In genomic region chr7:2863461-2864066, GRCh38 we compare ENCODE assay signal across 1 cellular context.
TF ChIP-seq lines count a peak whose summit lies in the region.

No MANE protein-coding gene starts in this region.

TF ChIP-seq in HepG2, 621 proteins besides CTCF, POLR2A, EP300 and RAD21 (continued from another document and continues in another):
- TF ChIP-seq ZNF609 (CRISPR knock-in tag; IDR thresholded peaks at IDR 0.05; ENCODE audit: borderline replicate concordance) (peak; percentile 84; the same call in 1 of the 2 replicates), JUND (CRISPR knock-in tag; IDR thresholded peaks at IDR 0.05) (peak; percentile 94), ZFP91 (CRISPR knock-in tag; IDR thresholded peaks at IDR 0.05; ENCODE audit: borderline replicate concordance) (peak; percentile 86), ZHX2 (IDR thresholded peaks at IDR 0.05; ENCODE audit: low read depth) (no peak), ZHX2 (CRISPR knock-in tag; IDR thresholded peaks at IDR 0.05; ENCODE audit: borderline replicate concordance) (0 out of 2 replicates have a peak, but pooled peaks have one; percentile 52), NFKB2 (CRISPR knock-in tag; IDR thresholded peaks at IDR 0.05; ENCODE audit: borderline replicate concordance) (peak; percentile 36; the same call in 1 of the 2 replicates), NFYB (CRISPR knock-in tag; IDR thresholded peaks at IDR 0.05) (peak; percentile 18; the same call in 1 of the 2 replicates), CBX2 (IDR thresholded peaks at IDR 0.05; ENCODE audit: low read depth, low read length) (no peak), CBX2 (CRISPR knock-in tag; IDR thresholded peaks at IDR 0.05; ENCODE audit: low read depth) (no peak), ATF7-NPFF (CRISPR knock-in tag; IDR thresholded peaks at IDR 0.05; ENCODE audit: low read depth) (no peak; the same call in 1 of the 2 replicates), DMAP1 (CRISPR knock-in tag; IDR thresholded peaks at IDR 0.05) (peak; percentile 46), KDM1A (CRISPR knock-in tag; IDR thresholded peaks at IDR 0.05) (0 out of 2 replicates have a peak, but pooled peaks have one; percentile 12), PLRG1 (conservative IDR thresholded peaks at IDR 0.05) (no peak), TFAP4 (IDR thresholded peaks at IDR 0.05; ENCODE audit: borderline replicate concordance, low read depth) (0 out of 2 replicates have a peak, but pooled peaks have one; percentile 14), HMGA1 (CRISPR knock-in tag; conservative IDR thresholded peaks at IDR 0.05) (no peak), PPARG (CRISPR knock-in tag; conservative IDR thresholded peaks at IDR 0.05) (no peak; the same call in 1 of the 2 replicates), GRHL1 (CRISPR knock-in tag; conservative IDR thresholded peaks at IDR 0.05) (no peak), ZNF7 (CRISPR knock-in tag; IDR thresholded peaks at IDR 0.05) (no peak), HIVEP1 (CRISPR knock-in tag; IDR thresholded peaks at IDR 0.05) (no peak), RNF2 (conservative IDR thresholded peaks at IDR 0.05; ENCODE audit: low read depth) (0 out of 2 replicates have a peak, but pooled peaks have one; percentile 59), MYC (CRISPR knock-in tag; IDR thresholded peaks at IDR 0.05; ENCODE audit: borderline replicate concordance) (no peak; the same call in 1 of the 2 replicates), ZNF10 (CRISPR knock-in tag; IDR thresholded peaks at IDR 0.05; ENCODE audit: borderline replicate concordance, low read depth) (no peak), ZBTB38 (CRISPR knock-in tag; IDR thresholded peaks at IDR 0.05) (0 out of 2 replicates have a peak, but pooled peaks have one; percentile 17), KDM5B (CRISPR knock-in tag; IDR thresholded peaks at IDR 0.05; ENCODE audit: borderline replicate concordance) (no peak), ZNF234 (CRISPR knock-in tag; conservative IDR thresholded peaks at IDR 0.05) (no peak), ZNF747 (CRISPR knock-in tag; IDR thresholded peaks at IDR 0.05; ENCODE audit: borderline replicate concordance) (peak; percentile 24), RFX1 (IDR thresholded peaks at IDR 0.05) (no peak), NCOA5 (CRISPR knock-in tag; IDR thresholded peaks at IDR 0.05) (no peak), RXRA (CRISPR knock-in tag; IDR thresholded peaks at IDR 0.05) (peak; percentile 81), ZNF800 (CRISPR knock-in tag; IDR thresholded peaks at IDR 0.05) (no peak), NCOA1 (CRISPR knock-in tag; IDR thresholded peaks at IDR 0.05) (no peak), SNAPC4 (CRISPR knock-in tag; IDR thresholded peaks at IDR 0.05) (no peak), TCF7 (IDR thresholded peaks at IDR 0.05; ENCODE audit: low read depth) (no peak), ZNF432 (CRISPR knock-in tag; IDR thresholded peaks at IDR 0.05; ENCODE audit: borderline replicate concordance) (no peak), MXD1 (CRISPR knock-in tag; IDR thresholded peaks at IDR 0.05) (no peak), SIN3A (IDR thresholded peaks at IDR 0.05; ENCODE audit: borderline replicate concordance, low read depth, low read length) (peak; percentile 62; the same call in 1 of the 2 replicates), SALL2 (CRISPR knock-in tag; IDR thresholded peaks at IDR 0.05) (no peak; the same call in 1 of the 2 replicates)
